35 cellular contexts compared by ENCODE assay signal in genomic region chr12:43252585-43252984, GRCh38.
"Had no signal": no experiment of that assay in that cellular context is flagged by ENCODE, and none has a peak within 500 bp of the region (broad histone marks: within the 10 kb centered on the region; RNA-seq: fewer than 3 reads in every experiment).

No MANE protein-coding gene starts in this region.

- DNase-seq: Karpas-422, Kasumi-1, MG63, MM.1S, MV-4-11, NCI-H1048, NCI-H1092, NCI-H1092 treated with DMSO at 0.1 percent for 48 hours, NCI-H1105, NCI-H1105 treated with DMSO at 0.1 percent for 48 hours, NCI-H1417, NCI-H1417 treated with DMSO at 0.1 percent for 48 hours, NCI-H1436, NCI-H1436 treated with DMSO at 0.1 percent for 48 hours, NCI-H146, NCI-H1694, NCI-H1694 treated with DMSO at 0.1 percent for 48 hours, NCI-H187, NCI-H187 treated with DMSO at 0.1 percent for 48 hours, NCI-H1930, NCI-H2029, NCI-H2029 treated with DMSO at 0.1 percent for 48 hours, NCI-H2081, NCI-H2081 treated with DMSO at 0.1 percent for 48 hours, NCI-H2107, NCI-H2171, NCI-H2171 treated with DMSO at 0.1 percent for 48 hours, NCI-H2227 treated with DMSO at 0.1 percent for 48 hours, NCI-H226, NCI-H345, NCI-H446, NCI-H446 treated with DMSO at 0.1 percent for 48 hours, NCI-H510A, NCI-H510A treated with DMSO at 0.1 percent for 48 hours, NCI-H524 had no signal

- H3K9me3 ChIP-seq: MG63 had no signal

- H3K36me3 ChIP-seq: MG63 had no signal

- H3K4me3 ChIP-seq: MG63 had no signal
